ENCODE assay signal across 8 cellular contexts in genomic region chr3:170357176-170357919, GRCh38. TPM values are rescaled to one million over a fixed set of nuclear protein-coding genes. Genes with fewer than 3 reads are reported as not detected.
DNase-seq lines count a peak whose midpoint lies in the region; FAIRE-seq and TF ChIP-seq lines count a peak whose summit lies in the region.

Gene SKIL (plus strand): TSS chr3:170357715. CDS start chr3:170360332, 2,617 bp downstream.

- no peak for FAIRE-seq in frontal cortex (lab: Jason Lieb, UNC)

- H3K27me3 Mint-ChIP-seq in HFFc6 (ENCODE audit: insufficient read depth), result no peaks in the 10 kb centered on the region; the same call in 1 of the 2 replicates
- no peaks in the 10 kb centered on the region for H3K27me3 Mint-ChIP-seq in activated naive CD4-positive, alpha-beta T cell treated with anti-CD3 and anti-CD28 coated beads for 36 hours (ENCODE audit: low read depth)

- CTCF ChIA-PET in activated naive CD4-positive, alpha-beta T cell treated with anti-CD3 and anti-CD28 coated beads for 36 hours (lab: Charles Lee), result interaction anchor here (0.7 to 1.2 kb wide), 3 partner anchors 81 to 186 kb away, joined by 3 read pairs; no protein-coding TSS in a partner anchor

- peaks cover 70% of the 10 kb centered on the region for H3K4me1 Mint-ChIP-seq in HFFc6 (ENCODE audit: low read depth)
- peaks cover 32% of the 10 kb centered on the region for H3K4me1 Mint-ChIP-seq in activated naive CD4-positive, alpha-beta T cell treated with anti-CD3 and anti-CD28 coated beads for 36 hours (ENCODE audit: low read depth)

- peak; percentile 23; the same call in 1 of the 2 replicates for TF ChIP-seq CTCF in HFFc6 (IDR thresholded peaks at IDR 0.05)

- H3K36me3 Mint-ChIP-seq in HFFc6 (ENCODE audit: low read depth), result peaks cover 23% of the 10 kb centered on the region
- peaks cover 23% of the 10 kb centered on the region for H3K36me3 Mint-ChIP-seq in activated naive CD4-positive, alpha-beta T cell treated with anti-CD3 and anti-CD28 coated beads for 36 hours (ENCODE audit: low read depth)

- H3K4me3 Mint-ChIP-seq in HFFc6, result peak within 1 kb of the TSS; percentile 97
- H3K4me3 Mint-ChIP-seq in activated naive CD4-positive, alpha-beta T cell treated with anti-CD3 and anti-CD28 coated beads for 36 hours, result peak within 1 kb of the TSS; percentile 96

- peak within 1 kb of the TSS; percentile 94 for H3K27ac Mint-ChIP-seq in HFFc6
- peak within 1 kb of the TSS; percentile 95 for H3K27ac Mint-ChIP-seq in activated naive CD4-positive, alpha-beta T cell treated with anti-CD3 and anti-CD28 coated beads for 36 hours

- H3K27ac ChIP-seq in substantia nigra (ENCODE audit: low read depth, low read length, poor library complexity, severe bottlenecking), result peak within 1 kb of the TSS; percentile 93

- no peaks in the 10 kb centered on the region for H3K9me3 Mint-ChIP-seq in HFFc6
- peaks cover 9% of the 10 kb centered on the region for H3K9me3 Mint-ChIP-seq in activated naive CD4-positive, alpha-beta T cell treated with anti-CD3 and anti-CD28 coated beads for 36 hours

- intact Hi-C loops in activated naive CD4-positive, alpha-beta T cell treated with anti-CD3 and anti-CD28 coated beads for 36 hours (cut with micrococcal nuclease), result loop anchor here (1.0 to 10.0 kb wide), 13 partner anchors 79 to 1097 kb away; partner anchors contain the start of genes MYNN, PHC3, PRKCI and RPL22L1

- DNase-seq in GM04504 (ENCODE audit: low read depth), result peak; percentile 90
- DNase-seq in HFFc6, result peak; percentile 94
- peak; percentile 97 for DNase-seq in NAMALWA (ENCODE audit: low spot score)
- DNase-seq in SK-N-DZ (ENCODE audit: low spot score), result peak; percentile 97
- peak; percentile 97 for DNase-seq in activated naive CD4-positive, alpha-beta T cell treated with anti-CD3 and anti-CD28 coated beads for 36 hours
- DNase-seq in frontal cortex (ENCODE audit: low spot score in 2 of 2), result peak; percentile 87 to 91
- DNase-seq in non-pigmented ciliary epithelial cell (ENCODE audit: low read depth), result peak; percentile 82
- DNase-seq in substantia nigra (lab: John Stamatoyannopoulos, UW), result peak; percentile 58 to 96 (median 90)

RNA-seq across cellular contexts. Expression of gene SKIL, which starts in this region (rescaled TPM):
- 10 to 100 TPM; 44.6 to 61.3 (median 49.9) TPM for total RNA-seq in HFFc6 (2021; fragmentation: NEBNext Ultra II Directional; extraction: Animal tissue kit (Norgen Biotek cat#: 25700))
- 18.7 and 19.2 TPM in 2 replicates for polyA plus RNA-seq in SK-N-DZ (2014; cell fraction: cytosol; rRNA removed)
- polyA plus RNA-seq in SK-N-DZ (2014; cell fraction: nucleus; rRNA removed), result 19.8 and 27.6 TPM in 2 replicates
- total RNA-seq in activated naive CD4-positive, alpha-beta T cell treated with anti-CD3 and anti-CD28 coated beads for 36 hours, result 10 to 100 TPM; 16.3 to 17.5 TPM
- 160 TPM for total RNA-seq in frontal cortex

Comparison
In these comparisons a context has a peak if more than half of its experiments do, and no peak if none do; other contexts are left out.
1. Peak in every context shown above with its lines: DNase-seq and H3K27ac ChIP-seq.